ENCODE assay signal across 16 cellular contexts in genomic region chr11:78800756-78801155, GRCh38.
DNase-seq lines count a peak whose midpoint lies in the region; ATAC-seq, FAIRE-seq and TF ChIP-seq lines count a peak whose summit lies in the region.
"Had no signal": no experiment of that assay in that cellular context is flagged by ENCODE, and none has a peak within 500 bp of the region (broad histone marks: within the 10 kb centered on the region; RNA-seq: fewer than 3 reads in every experiment).

No MANE protein-coding gene starts in this region.

- intact Hi-C loops in Panc1 (cut with micrococcal nuclease; ENCODE audit: unreplicated experiment) = no loop called here

- H3K4me2 ChIP-seq in A549 = peak overlapping the region; percentile 37; the same call in 2 of the 3 replicates

- no peak for TF ChIP-seq EP300 in A549 (IDR thresholded peaks at IDR 0.05)

- TF ChIP-seq CTCF in A549 (IDR thresholded peaks at IDR 0.05) (no peak), Panc1 (IDR thresholded peaks at IDR 0.05) (no peak), progenitor cell of endocrine pancreas (IDR thresholded peaks at IDR 0.05; ENCODE audit: unreplicated experiment) (no peak)

- no peaks in the 10 kb centered on the region for H3K27me3 ChIP-seq in Panc1 (ENCODE audit: control insufficient read depth, insufficient read depth, low read length)

- H3K27ac Mint-ChIP-seq in progenitor cell of endocrine pancreas = peak overlapping the region; percentile 19
- H3K27ac Mint-ChIP-seq: IgD-negative memory B cell, natural killer cell had no signal

- WGBS in A549 (ENCODE audit: missing lambda C conversion rate) = 85% methylated on average over 2 of the region's 2 CpGs

- ATAC-seq in A549 = no peak
- ATAC-seq in Panc1 = no peak
- no peak for ATAC-seq in HG02571 (IDR thresholded peaks at IDR 0.05; ENCODE audit: unreplicated experiment)
- ATAC-seq: natural killer cell had no signal

- peaks cover 9% of the 10 kb centered on the region for H3K36me3 Mint-ChIP-seq in progenitor cell of endocrine pancreas (ENCODE audit: insufficient read depth)
- H3K36me3 Mint-ChIP-seq: IgD-negative memory B cell, natural killer cell had no signal

- TF ChIP-seq RAD21 in A549 (conservative IDR thresholded peaks at IDR 0.05 in 1 of 2, IDR thresholded peaks at IDR 0.05 in 1 of 2) = no peak

- H3K36me3 ChIP-seq in Panc1 (ENCODE audit: control insufficient read depth, insufficient read depth, low read length) = no peaks in the 10 kb centered on the region

- H3K27me3 Mint-ChIP-seq in progenitor cell of endocrine pancreas = no peaks in the 10 kb centered on the region
- H3K27me3 Mint-ChIP-seq: IgD-negative memory B cell had no signal

- peaks cover 38% of the 10 kb centered on the region for H3K4me1 Mint-ChIP-seq in progenitor cell of endocrine pancreas (ENCODE audit: low read depth)
- H3K4me1 Mint-ChIP-seq: IgD-negative memory B cell, natural killer cell had no signal

- H3K9me3 Mint-ChIP-seq in progenitor cell of endocrine pancreas (ENCODE audit: low read depth) = no peaks in the 10 kb centered on the region
- H3K9me3 Mint-ChIP-seq: IgD-negative memory B cell, natural killer cell had no signal

- POLR2A ChIA-PET in A549 (lab: Yijun Ruan, JAX) (no interaction called here), Panc1 (lab: Charles Lee) (no interaction called here)

- H3K27ac ChIP-seq in A549 (peak overlapping the region; percentile 1 to 36; a peak in 2 of 6 replicates), Panc1 (ENCODE audit: low read length) (peak overlapping the region; percentile 40)

- BruUV-seq in Panc1 (replicated peaks; lab: Mats Ljungman, UMichigan) = no TSS peak

- H3K4me1 ChIP-seq in A549 (peaks cover 17% of the 10 kb centered on the region; the same call in 2 of the 3 replicates), Panc1 (ENCODE audit: control insufficient read depth, insufficient read depth, low read length) (peaks cover 2% of the 10 kb centered on the region; the same call in 1 of the 2 replicates)

- no peak for FAIRE-seq in A549 (lab: Jason Lieb, UNC)

- DNase-seq in A549 (ENCODE audit: low read depth in 1 of 2, low spot score in 1 of 2) = no peak
- DNase-seq in Panc1 (ENCODE audit: low read depth, low spot score) = no peak
- DNase-seq in fibroblast of peridontal ligament (ENCODE audit: extremely low read depth) = peak; percentile 50
- DNase-seq in progenitor cell of endocrine pancreas (ENCODE audit: low spot score, unreplicated experiment) = no peak
- DNase-seq in COLO829 (ENCODE audit: low spot score) = no peak
- no peak for DNase-seq in NCI-H2081 (lab: John Stamatoyannopoulos, UW)
- no peak for DNase-seq in NCI-H187 (lab: John Stamatoyannopoulos, UW)
- DNase-seq: activated CD4-positive, alpha-beta T cell treated with anti-CD3 and anti-CD28 coated beads for 48 hours; activated T-cell treated with anti-CD3 and anti-CD28 coated beads, Interleukin-2, amount 50 U/mL, for 48 hours; natural killer cell; NCI-H1105; NCI-H526 treated with DMSO at 0.1 percent for 48 hours; RPMI8226 had no signal

- CTCF ChIA-PET in A549 (lab: Yijun Ruan, JAX) = interaction anchor here (0.5 to 1.8 kb wide), 4 partner anchors 9 to 907 kb away, joined by 3 to 9 read pairs (median 5); no protein-coding TSS in a partner anchor
- CTCF ChIA-PET in Panc1 (lab: Charles Lee) = interaction anchor here (0.6 kb wide), 1 partner anchor 297 kb away, joined by 5 read pairs; no protein-coding TSS in a partner anchor

- no peak overlapping the region for H3K4me3 Mint-ChIP-seq in progenitor cell of endocrine pancreas (ENCODE audit: low read depth)
- H3K4me3 Mint-ChIP-seq: IgD-negative memory B cell, natural killer cell had no signal

- H3K9me3 ChIP-seq in A549 (no peaks in the 10 kb centered on the region), Panc1 (ENCODE audit: control insufficient read depth, insufficient read depth, low read depth, low read length) (no peaks in the 10 kb centered on the region)

- no peak for TF ChIP-seq POLR2A in A549 (IDR thresholded peaks at IDR 0.05; ENCODE audit: low read length)

- in situ Hi-C loops in Panc1 (cut with HindIII; ENCODE audit: low pct_unique_long_range_greater_than_20kb, low sequenced_read_pairs) = no loop called here

- H3K4me3 ChIP-seq in A549 (no peak overlapping the region), Panc1 (ENCODE audit: low read depth in 2 of 2, low read length in 2 of 2) (no peak overlapping the region)
- H3K4me3 ChIP-seq: skin epidermis had no signal

TF ChIP-seq in A549, 52 proteins besides CTCF, POLR2A, EP300 and RAD21:
- TF ChIP-seq HMGXB4 (CRISPR knock-in tag; IDR thresholded peaks at IDR 0.05; ENCODE audit: borderline replicate concordance) (no peak), TP53 (CRISPR knock-in tag; IDR thresholded peaks at IDR 0.05) (no peak), MYC (IDR thresholded peaks at IDR 0.05; ENCODE audit: borderline replicate concordance, low read length) (no peak), HEYL (CRISPR knock-in tag; IDR thresholded peaks at IDR 0.05) (no peak), HOXB13 (CRISPR knock-in tag; IDR thresholded peaks at IDR 0.05; ENCODE audit: low read depth) (no peak), SREBF2 (IDR thresholded peaks at IDR 0.05) (no peak), BHLHE40 (IDR thresholded peaks at IDR 0.05; ENCODE audit: low read depth, low read length) (no peak), PHF8 (IDR thresholded peaks at IDR 0.05; ENCODE audit: borderline replicate concordance, low read depth) (no peak), CBX8 (IDR thresholded peaks at IDR 0.05) (no peak), MAFK (IDR thresholded peaks at IDR 0.05; ENCODE audit: partially characterized antibody) (no peak), ELK1 (IDR thresholded peaks at IDR 0.05; ENCODE audit: low read depth, low read length) (no peak), USF2 (IDR thresholded peaks at IDR 0.05) (no peak), CHD4 (IDR thresholded peaks at IDR 0.05; ENCODE audit: borderline replicate concordance) (no peak), SMC3 (IDR thresholded peaks at IDR 0.05) (no peak), TFCP2L1 (CRISPR knock-in tag; IDR thresholded peaks at IDR 0.05) (no peak), E2F6 (IDR thresholded peaks at IDR 0.05; ENCODE audit: borderline replicate concordance, low read depth) (no peak)
TF ChIP-seq in A549: peak in this region for 0.
